In the genomic region with DNA sequence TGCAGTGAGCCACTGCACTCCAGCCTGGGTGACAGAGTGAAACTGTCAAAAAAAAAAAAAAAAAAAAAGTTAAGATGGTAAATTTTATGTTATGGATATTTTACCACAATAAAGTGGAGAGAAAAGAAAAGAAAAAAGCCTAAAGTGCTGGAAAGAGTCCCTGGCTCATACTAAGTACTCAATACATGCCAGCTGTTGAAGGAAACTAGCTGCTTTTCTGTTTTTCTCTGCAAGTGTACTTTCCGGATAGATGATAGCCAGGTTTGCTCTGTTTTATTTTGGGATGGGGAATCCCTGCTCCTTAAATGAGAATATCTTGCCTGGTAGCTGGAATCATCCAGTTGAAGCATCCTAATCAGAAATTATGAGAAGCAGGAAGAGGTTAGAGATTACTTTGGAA, we compare ENCODE assay signal across 21 cellular contexts. TPM values are rescaled to one million over a fixed set of nuclear protein-coding genes. Genes with fewer than 3 reads are reported as not detected.
DNase-seq lines count a peak whose midpoint lies in the region; ATAC-seq, FAIRE-seq and TF ChIP-seq lines count a peak whose summit lies in the region.
"Had no signal": no experiment of that assay in that cellular context is flagged by ENCODE, and none has a peak within 500 bp of the region (broad histone marks: within the 10 kb centered on the region; RNA-seq: fewer than 3 reads in every experiment).

No MANE protein-coding gene starts in this region.

- H3K36me3 Mint-ChIP-seq in HFFc6 (ENCODE audit: low read depth), result no peaks in the 10 kb centered on the region
- no peaks in the 10 kb centered on the region for H3K36me3 Mint-ChIP-seq in astrocyte (ENCODE audit: low read depth, unreplicated experiment)
- H3K36me3 Mint-ChIP-seq: memory B cell; natural killer cell treated with Interleukin-12 subunit alpha and Interleukin-12 subunit beta and Interleukin-15 and Interleukin-18, amount 100 ng/mL, for 72 hours; type B pancreatic cell had no signal

- H3K9me3 Mint-ChIP-seq in HFFc6 (no peaks in the 10 kb centered on the region), astrocyte (ENCODE audit: unreplicated experiment) (peaks cover 1% of the 10 kb centered on the region)
- H3K9me3 Mint-ChIP-seq: activated naive CD8-positive, alpha-beta T cell treated with anti-CD3 and anti-CD28 coated beads, Interleukin-2, amount 10 ng/mL, durations not matched to agents 7 days and 5 days; activated T-cell treated with anti-CD3 and anti-CD28 coated beads, Interleukin-2, amount 50 U/mL, for 4 hours; memory B cell; natural killer cell treated with Interleukin-12 subunit alpha and Interleukin-12 subunit beta and Interleukin-15 and Interleukin-18, amount 100 ng/mL, for 72 hours; type B pancreatic cell had no signal

- FAIRE-seq in astrocyte (lab: Jason Lieb, UNC), result no peak
- FAIRE-seq: islet of Langerhans had no signal

- peaks cover 6% of the 10 kb centered on the region for H3K4me1 ChIP-seq in astrocyte (ENCODE audit: insufficient read depth, low read length)
- peaks cover 5 to 15% of the 10 kb centered on the region in 2 donors for H3K4me1 ChIP-seq in thoracic aorta (ENCODE audit: control insufficient read depth in 1 of 2, low read depth in 2 of 2)
- H3K4me1 ChIP-seq: esophagus squamous epithelium had no signal

- no peaks in the 10 kb centered on the region for H3K27me3 ChIP-seq in astrocyte (ENCODE audit: insufficient read depth, low read length)
- no peaks in the 10 kb centered on the region for H3K27me3 ChIP-seq in thoracic aorta (replicated peaks; ENCODE audit: insufficient read depth)
- H3K27me3 ChIP-seq: cardiac muscle cell, esophagus squamous epithelium had no signal

- peak; percentile 38 to 54 for ATAC-seq in left cardiac atrium
- no peak for ATAC-seq in thoracic aorta (ENCODE audit: insufficient number of reproducible peaks, low FRiP score, low read depth)
- no peak for ATAC-seq in GM21423 (IDR thresholded peaks at IDR 0.05; ENCODE audit: unreplicated experiment)
- ATAC-seq in HG03342 (IDR thresholded peaks at IDR 0.05; ENCODE audit: unreplicated experiment), result no peak

- DNase-seq in HFFc6 (no peak), astrocyte (ENCODE audit: low read depth) (no peak), left cardiac atrium (no peak), thoracic aorta (ENCODE audit: low spot score) (no peak), NCI-H2227 treated with DMSO at 0.1 percent for 48 hours (lab: John Stamatoyannopoulos, UW) (no peak), cerebellum (ENCODE audit: low spot score) (no peak)
- DNase-seq: activated naive CD8-positive, alpha-beta T cell treated with anti-CD3 and anti-CD28 coated beads, Interleukin-2, amount 10 ng/mL, durations not matched to agents 7 days and 5 days; activated T-cell treated with anti-CD3 and anti-CD28 coated beads, Interleukin-2, amount 50 U/mL, for 4 hours; AML-193; COR-L47; esophagus squamous epithelium; KBM-7; NCI-H2029 had no signal

- no peak overlapping the region for H2AFZ ChIP-seq in astrocyte (ENCODE audit: low read depth, low read length)

- peak overlapping the region; percentile 35 for H3K27ac ChIP-seq in astrocyte (ENCODE audit: low read depth, low read length)
- H3K27ac ChIP-seq in thoracic aorta, result peak overlapping the region; percentile 58 to 66
- H3K27ac ChIP-seq: cardiac muscle cell, RWPE1 had no signal

- H3K9ac ChIP-seq in astrocyte (ENCODE audit: low read length), result no peak overlapping the region

- TF ChIP-seq CTCF in HFFc6 (IDR thresholded peaks at IDR 0.05), result no peak
- TF ChIP-seq CTCF in astrocyte (IDR thresholded peaks at IDR 0.05; ENCODE audit: insufficient read depth, low read depth, low read length), result no peak
- no peak for TF ChIP-seq CTCF in thoracic aorta (IDR thresholded peaks at IDR 0.05)

- intact Hi-C loops in left cardiac atrium (cut with DNase I), result no loop called here

- no peaks in the 10 kb centered on the region for H4K20me1 ChIP-seq in astrocyte (ENCODE audit: insufficient read depth, low read length)

- H3K27ac Mint-ChIP-seq in HFFc6 (peak overlapping the region; percentile 83), astrocyte (ENCODE audit: unreplicated experiment) (peak overlapping the region; percentile 75)
- H3K27ac Mint-ChIP-seq: memory B cell; natural killer cell treated with Interleukin-12 subunit alpha and Interleukin-12 subunit beta and Interleukin-15 and Interleukin-18, amount 100 ng/mL, for 72 hours; type B pancreatic cell had no signal

- H3K36me3 ChIP-seq in astrocyte (ENCODE audit: insufficient read depth, low read length) (no peaks in the 10 kb centered on the region), thoracic aorta (no peaks in the 10 kb centered on the region)
- H3K36me3 ChIP-seq: cardiac muscle cell, esophagus squamous epithelium had no signal

- H3K27me3 Mint-ChIP-seq in HFFc6 (ENCODE audit: insufficient read depth) (no peaks in the 10 kb centered on the region), astrocyte (ENCODE audit: low read depth, unreplicated experiment) (no peaks in the 10 kb centered on the region)
- H3K27me3 Mint-ChIP-seq: type B pancreatic cell had no signal

- no peak overlapping the region for H3K4me3 ChIP-seq in astrocyte (ENCODE audit: insufficient read depth, low read depth, low read length)
- peak overlapping the region; percentile 29 for H3K4me3 ChIP-seq in thoracic aorta
- H3K4me3 ChIP-seq: cardiac muscle cell, esophagus squamous epithelium had no signal

- no peaks in the 10 kb centered on the region for H3K79me2 ChIP-seq in astrocyte (ENCODE audit: insufficient read depth, low read length)

- no peaks in the 10 kb centered on the region for H3K9me3 ChIP-seq in astrocyte (ENCODE audit: insufficient read depth, low read depth, low read length)
- no peaks in the 10 kb centered on the region for H3K9me3 ChIP-seq in thoracic aorta
- H3K9me3 ChIP-seq: esophagus squamous epithelium had no signal

- H3K4me1 Mint-ChIP-seq in HFFc6 (ENCODE audit: low read depth), result peaks cover 57% of the 10 kb centered on the region
- H3K4me1 Mint-ChIP-seq in astrocyte (ENCODE audit: low read depth, unreplicated experiment), result peaks cover 22% of the 10 kb centered on the region
- H3K4me1 Mint-ChIP-seq: memory B cell had no signal

- H3K4me2 ChIP-seq in astrocyte (ENCODE audit: low read length), result peak overlapping the region; percentile 2

- H3K4me3 Mint-ChIP-seq in HFFc6, result peak overlapping the region; percentile 35
- H3K4me3 Mint-ChIP-seq in astrocyte (ENCODE audit: unreplicated experiment), result no peak overlapping the region
- H3K4me3 Mint-ChIP-seq: activated naive CD8-positive, alpha-beta T cell treated with anti-CD3 and anti-CD28 coated beads, Interleukin-2, amount 10 ng/mL, durations not matched to agents 7 days and 5 days; activated T-cell treated with anti-CD3 and anti-CD28 coated beads, Interleukin-2, amount 50 U/mL, for 4 hours; memory B cell; natural killer cell treated with Interleukin-12 subunit alpha and Interleukin-12 subunit beta and Interleukin-15 and Interleukin-18, amount 100 ng/mL, for 72 hours; type B pancreatic cell had no signal

RNA-seq across cellular contexts. Expression of a gene that starts 10.9 kb away (rescaled TPM):
- 100 to 1,000 TPM; 218 to 281 (median 242) TPM for total RNA-seq in HFFc6 (2021; fragmentation: NEBNext Ultra II Directional; extraction: Animal tissue kit (Norgen Biotek cat#: 25700))
- 165 and 166 TPM in 2 replicates for total RNA-seq in astrocyte
- total RNA-seq in left cardiac atrium, result 100 to 1,000 TPM; 201 to 233 TPM
- 100 to 1,000 TPM; 212 to 227 TPM for total RNA-seq in thoracic aorta
- total RNA-seq in cerebellum, result 106 TPM

Comparison
In these comparisons a context has a peak if more than half of its experiments do, and no peak if none do; other contexts are left out.
1. ATAC-seq: peak in left cardiac atrium (2 of 2); none in thoracic aorta (single experiment), GM21423 (single experiment) and HG03342 (single experiment).